In genomic region chr1:43280683-43281082, GRCh38 we compare ENCODE assay signal across 1 cellular context.
TF ChIP-seq lines count a peak whose summit lies in the region.

No MANE protein-coding gene starts in this region.

TF ChIP-seq in H1, 55 proteins besides CTCF, POLR2A, EP300 and RAD21:
- TF ChIP-seq USF2 (IDR thresholded peaks at IDR 0.05; ENCODE audit: low read length) = no peak
- TF ChIP-seq TBP (IDR thresholded peaks at IDR 0.05; ENCODE audit: low read depth, low read length) = no peak
- no peak for TF ChIP-seq EGR1 (IDR thresholded peaks at IDR 0.05; ENCODE audit: borderline replicate concordance, low read depth, low read length)
- no peak for TF ChIP-seq TEAD4 (IDR thresholded peaks at IDR 0.05; ENCODE audit: low read depth, low read length)
- no peak for TF ChIP-seq RBBP5 (IDR thresholded peaks at IDR 0.05; ENCODE audit: borderline replicate concordance, low read depth, low read length)
TF ChIP-seq in H1: peak in this region for 0.
